8 cellular contexts compared by ENCODE assay signal in the genomic region with DNA sequence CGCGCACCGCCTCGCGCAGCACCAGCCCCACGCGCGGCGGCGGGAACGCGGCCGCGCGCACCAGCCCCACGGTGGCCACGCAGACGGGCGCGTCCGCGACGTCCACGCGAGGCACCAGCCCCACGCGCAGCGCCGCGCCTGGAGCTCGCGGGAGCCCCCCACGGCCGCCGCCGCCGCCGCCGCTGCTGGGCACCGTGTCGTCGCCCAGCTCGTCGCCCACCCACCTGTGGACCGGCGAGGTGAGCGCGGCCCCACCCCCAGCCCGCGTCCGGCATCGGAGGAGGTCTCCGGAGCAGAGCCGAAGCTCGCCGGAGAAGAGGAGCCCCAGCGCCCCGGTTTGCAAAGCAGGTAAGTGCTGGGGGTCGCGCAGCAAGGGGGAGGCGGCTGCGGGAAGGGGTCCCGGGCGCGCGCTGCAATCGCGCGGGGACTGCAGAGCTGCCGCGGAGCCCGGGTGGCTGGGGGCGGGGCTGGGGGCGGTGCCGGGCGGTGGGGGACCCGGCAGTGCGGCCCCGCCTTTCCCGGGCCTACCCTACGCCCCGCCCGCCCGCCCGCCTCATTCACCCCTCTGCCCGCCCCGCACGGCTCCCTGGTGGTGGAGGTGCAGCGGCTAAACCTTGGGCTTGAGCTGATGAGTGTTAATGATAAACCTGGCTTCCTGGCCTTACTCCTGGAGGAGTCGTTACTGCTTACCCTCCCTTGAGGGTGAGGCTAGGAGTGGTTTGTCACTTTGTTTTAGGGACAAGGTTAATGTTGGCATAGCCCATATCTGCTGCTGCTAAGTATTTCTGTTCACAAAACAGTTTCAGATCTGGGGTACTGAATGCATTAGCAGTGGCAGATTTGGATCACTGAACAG. TPM values are rescaled to one million over a fixed set of nuclear protein-coding genes. Genes with fewer than 3 reads are reported as not detected.
DNase-seq lines count a peak whose midpoint lies in the region; ATAC-seq and TF ChIP-seq lines count a peak whose summit lies in the region.

No MANE protein-coding gene starts in this region.

- peak overlapping the region; percentile 83 for H3K4me3 ChIP-seq in mononuclear cell (ENCODE audit: low read length)

- DNase-seq in D341Med (ENCODE audit: low spot score) (peak; percentile 96), HT-29 (ENCODE audit: low spot score) (peak; percentile 93), endothelial cell (ENCODE audit: low spot score) (peak; percentile 81)
- DNase-seq in NK-92 treated with Interleukin-12 subunit alpha and Interleukin-12 subunit beta, amount 100 ng/mL, for 24 hours (lab: John Stamatoyannopoulos, UW), result peak; percentile 75
- peak; percentile 87 for DNase-seq in activated CD8-positive, alpha-beta memory T cell treated with anti-CD3 and anti-CD28 coated beads, Interleukin-2, amount 50 U/mL, for 4 hours
- DNase-seq in stimulated activated CD8-positive, alpha-beta memory T cell treated with anti-CD3 and anti-CD28 coated beads, Interleukin-4, amount 100 ng/mL, for 1 hour (ENCODE audit: low read depth in 2 of 2, low spot score in 1 of 2), result peak; percentile 61 to 69

- H3K27me3 ChIP-seq in mononuclear cell (ENCODE audit: insufficient read depth, low read length), result no peaks in the 10 kb centered on the region

- no peaks in the 10 kb centered on the region for H3K9me3 Mint-ChIP-seq in endothelial cell (ENCODE audit: unreplicated experiment)

- H3K27me3 Mint-ChIP-seq in endothelial cell (ENCODE audit: unreplicated experiment), result peaks cover 8% of the 10 kb centered on the region

- H3K4me3 Mint-ChIP-seq in endothelial cell (ENCODE audit: unreplicated experiment), result peak overlapping the region; percentile 92

- H3K27ac Mint-ChIP-seq in endothelial cell (ENCODE audit: unreplicated experiment), result peak overlapping the region; percentile 85

- peaks cover 39% of the 10 kb centered on the region for H3K4me1 ChIP-seq in mononuclear cell (ENCODE audit: insufficient read depth, low read length)

- no peak for TF ChIP-seq CTCF in endothelial cell (IDR thresholded peaks at IDR 0.05; ENCODE audit: unreplicated experiment)

- H3K9me3 ChIP-seq in mononuclear cell (ENCODE audit: low read depth, low read length), result no peaks in the 10 kb centered on the region

- H3K36me3 Mint-ChIP-seq in endothelial cell (ENCODE audit: low read depth, unreplicated experiment), result peaks cover 8% of the 10 kb centered on the region

- ATAC-seq in GM21367 (IDR thresholded peaks at IDR 0.05; ENCODE audit: unreplicated experiment), result peak; percentile 53

- peaks cover 20% of the 10 kb centered on the region for H3K4me1 Mint-ChIP-seq in endothelial cell (ENCODE audit: unreplicated experiment)

RNA-seq across cellular contexts. Expression of gene FAM117B, which starts 0.9 kb away (rescaled TPM):
- total RNA-seq in HT-29 (2014; rRNA removed; shearing (Covaris generic)), result 6.5 and 9.9 TPM in 2 replicates
- total RNA-seq in endothelial cell (ENCODE audit: unreplicated experiment) (13.0 TPM), mononuclear cell (31.1 TPM)

Comparison
In these comparisons a context has a peak if more than half of its experiments do, and no peak if none do; other contexts are left out.
1. Peak in every context shown above with its lines: DNase-seq, ATAC-seq and H3K4me3 ChIP-seq.